In the genomic region with DNA sequence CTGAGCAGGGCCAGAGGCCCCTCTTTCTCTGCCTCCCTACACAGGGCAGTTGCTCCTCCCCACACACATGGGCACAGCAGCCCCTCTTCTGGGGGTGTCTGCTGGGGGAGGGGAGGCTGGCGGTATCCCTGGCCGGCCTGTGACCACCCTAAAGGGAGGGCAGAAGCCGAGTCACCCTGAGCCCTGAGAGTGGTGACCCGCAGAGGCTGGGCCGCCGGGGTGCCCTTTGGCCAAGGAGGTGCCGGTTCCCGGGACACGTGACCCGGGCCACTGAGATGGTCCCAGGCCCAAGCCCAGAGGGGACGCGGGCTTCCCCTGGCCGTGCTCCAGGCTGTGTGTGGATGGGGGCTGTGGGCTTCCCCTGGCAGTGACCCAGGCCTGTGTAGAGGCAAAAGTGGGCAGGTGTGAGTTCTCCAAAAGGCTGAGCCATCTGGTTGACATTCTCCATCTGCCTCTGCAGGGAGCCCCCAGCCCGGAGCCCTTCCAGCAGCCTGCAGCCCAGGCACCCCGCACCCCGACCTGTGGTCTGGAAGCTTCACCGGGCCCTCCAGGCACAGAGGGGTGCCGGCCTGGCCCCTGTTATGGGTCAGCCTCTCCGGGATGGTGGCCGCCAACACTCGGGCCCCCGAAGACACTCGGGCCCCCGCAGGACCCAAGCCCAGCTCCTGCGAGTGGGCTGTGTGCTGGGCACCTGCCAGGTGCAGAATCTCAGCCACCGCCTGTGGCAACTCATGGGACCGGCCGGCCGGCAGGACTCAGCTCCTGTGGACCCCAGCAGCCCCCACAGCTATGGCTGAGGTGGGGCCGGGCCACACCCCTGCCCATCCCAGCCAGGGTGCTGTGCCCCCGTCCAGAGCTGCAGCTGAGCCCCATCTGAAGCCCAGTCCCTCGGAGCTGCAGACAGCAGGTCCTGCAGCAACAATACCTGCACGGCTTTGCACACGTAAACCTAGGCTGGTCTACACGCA, we compare ENCODE assay signal across 10 cellular contexts. TPM values are rescaled to one million over a fixed set of nuclear protein-coding genes. Genes with fewer than 3 reads are reported as not detected.
A peak's percentile ranks its signal among the peaks of the same experiment; 100 is the strongest.
DNase-seq lines count a peak whose midpoint lies in the region; ATAC-seq and TF ChIP-seq lines count a peak whose summit lies in the region.
"Had no signal": no experiment of that assay in that cellular context is flagged by ENCODE, and none has a peak within 500 bp of the region (broad histone marks: within the 10 kb centered on the region; RNA-seq: fewer than 3 reads in every experiment).

No MANE protein-coding gene starts in this region.

- H3K4me1 Mint-ChIP-seq in CD8-positive, alpha-beta T cell (ENCODE audit: low read depth): peaks cover 4% of the 10 kb centered on the region
- peaks cover under 1% of the 10 kb centered on the region for H3K4me1 Mint-ChIP-seq in neural crest cell

- peak; percentile 7 for ATAC-seq in CD8-positive, alpha-beta T cell
- no peak for ATAC-seq in HG02623 (IDR thresholded peaks at IDR 0.05; ENCODE audit: unreplicated experiment)

- no peaks in the 10 kb centered on the region for H3K36me3 Mint-ChIP-seq in CD8-positive, alpha-beta T cell
- no peaks in the 10 kb centered on the region for H3K36me3 Mint-ChIP-seq in neural crest cell (ENCODE audit: low read depth)

- intact Hi-C loops in CD8-positive, alpha-beta T cell (cut with DNase I, micrococcal nuclease): loop anchor here in 1 of 2 experiments (5.0 kb wide), 1 partner anchor 35 kb away; no protein-coding TSS in a partner anchor
- intact Hi-C loops in testis (cut with DNase I; ENCODE audit: low total_unique reads): no loop called here

- 82 to 83% methylated on average over 35 of the region's 35 CpGs for WGBS in ectodermal cell, 2 experiments
- 58 to 70% methylated on average over 11 to 25 of the region's 35 CpGs for WGBS in testis, 2 donors
- WGBS in tibial nerve, 2 donors: 74 to 76% methylated on average over 18 to 22 of the region's 35 CpGs

- no peaks in the 10 kb centered on the region for H3K9me3 ChIP-seq in CD8-positive, alpha-beta T cell (ENCODE audit: low read length)
- H3K9me3 ChIP-seq in ectodermal cell (ENCODE audit: control insufficient read depth, low read length) (no peaks in the 10 kb centered on the region), testis (no peaks in the 10 kb centered on the region), tibial nerve (no peaks in the 10 kb centered on the region)

- no peak overlapping the region for H3K27ac ChIP-seq in CD8-positive, alpha-beta T cell (ENCODE audit: low read depth, low read length)
- H3K27ac ChIP-seq in ectodermal cell (ENCODE audit: insufficient read depth, low read depth, low read length, poor library complexity, severe bottlenecking) (no peak overlapping the region), caudate nucleus (ENCODE audit: low read depth, low read length) (no peak overlapping the region), testis (no peak overlapping the region), tibial nerve (peak overlapping the region in 1 of 4 donors; percentile 45)

- H3K4me3 Mint-ChIP-seq in CD8-positive, alpha-beta T cell: peak overlapping the region; percentile 67
- peak overlapping the region; percentile 57 for H3K4me3 Mint-ChIP-seq in neural crest cell

- H3K27ac Mint-ChIP-seq in CD8-positive, alpha-beta T cell: no peak overlapping the region
- H3K27ac Mint-ChIP-seq in neural crest cell (ENCODE audit: unreplicated experiment): no peak overlapping the region

- CTCF ChIA-PET in CD8-positive, alpha-beta T cell (lab: Charles Lee): interaction anchor here (0.7 to 1.2 kb wide), 2 partner anchors 15 to 43 kb away, joined by 3 to 9 read pairs; partner anchors contain the start of gene SCO2

- DNase-seq in CD8-positive, alpha-beta T cell: peak in 1 of 7 experiments; percentile 6
- DNase-seq in NCI-H2171 (lab: John Stamatoyannopoulos, UW): peak; percentile 35
- no peak for DNase-seq in neural crest cell (ENCODE audit: low read depth, low spot score)
- DNase-seq in caudate nucleus (lab: John Stamatoyannopoulos, UW): no peak
- DNase-seq in testis: no peak
- no peak for DNase-seq in tibial nerve (ENCODE audit: low spot score in 2 of 2)
- DNase-seq: NCI-H1092 had no signal

- peaks cover 4% of the 10 kb centered on the region for H3K27me3 Mint-ChIP-seq in CD8-positive, alpha-beta T cell (ENCODE audit: low read depth)
- peaks cover 40% of the 10 kb centered on the region for H3K27me3 Mint-ChIP-seq in neural crest cell (ENCODE audit: low read depth)

- H3K36me3 ChIP-seq in CD8-positive, alpha-beta T cell (ENCODE audit: insufficient read depth, low read length): no peaks in the 10 kb centered on the region
- H3K36me3 ChIP-seq in ectodermal cell (ENCODE audit: control insufficient read depth, insufficient read depth, low read length) (no peaks in the 10 kb centered on the region), testis (ENCODE audit: low read depth, missing control alignments) (no peaks in the 10 kb centered on the region), tibial nerve (no peaks in the 10 kb centered on the region)

- H3K4me1 ChIP-seq in CD8-positive, alpha-beta T cell (ENCODE audit: insufficient read depth, low read length): peaks cover 7% of the 10 kb centered on the region
- H3K4me1 ChIP-seq in ectodermal cell (ENCODE audit: control insufficient read depth, insufficient read depth, low read length) (no peaks in the 10 kb centered on the region), testis (no peaks in the 10 kb centered on the region), tibial nerve (peaks cover 0 to 14% (median 7%) of the 10 kb centered on the region in 4 donors)

- no peak for TF ChIP-seq CTCF in CD8-positive, alpha-beta T cell (IDR thresholded peaks at IDR 0.05)
- TF ChIP-seq CTCF in neural crest cell (conservative IDR thresholded peaks at IDR 0.05) (no peak), testis (IDR thresholded peaks at IDR 0.05) (no peak), tibial nerve (IDR thresholded peaks at IDR 0.05) (no peak)

- no peaks in the 10 kb centered on the region for H3K27me3 ChIP-seq in CD8-positive, alpha-beta T cell (ENCODE audit: insufficient read depth, low read length)
- H3K27me3 ChIP-seq in ectodermal cell (ENCODE audit: control insufficient read depth, insufficient read depth, low read length, poor library complexity, severe bottlenecking) (peaks cover 36% of the 10 kb centered on the region), testis (no peaks in the 10 kb centered on the region), tibial nerve (peaks cover 4 to 58% of the 10 kb centered on the region in 2 donors)

- H3K4me3 ChIP-seq in CD8-positive, alpha-beta T cell (ENCODE audit: low read depth, low read length): peak overlapping the region; percentile 45
- H3K4me3 ChIP-seq in ectodermal cell (ENCODE audit: insufficient read depth, low read depth, low read length): peak overlapping the region; percentile 31
- H3K4me3 ChIP-seq in testis: peak overlapping the region in 1 of 2 donors; percentile 50
- H3K4me3 ChIP-seq in tibial nerve: peak overlapping the region in 1 of 4 donors; percentile 43

- POLR2A ChIA-PET in CD8-positive, alpha-beta T cell (lab: Charles Lee): interaction anchor here (1.4 kb wide), 1 partner anchor 12 kb away, joined by 5 read pairs; no protein-coding TSS in a partner anchor

- TF ChIP-seq EP300 in tibial nerve (IDR thresholded peaks at IDR 0.05): no peak

- H3K9me3 Mint-ChIP-seq in CD8-positive, alpha-beta T cell: no peaks in the 10 kb centered on the region
- no peaks in the 10 kb centered on the region for H3K9me3 Mint-ChIP-seq in neural crest cell

- TF ChIP-seq POLR2A in testis (IDR thresholded peaks at IDR 0.05) (no peak), tibial nerve (IDR thresholded peaks at IDR 0.05) (no peak)

RNA-seq across cellular contexts. Expression of gene ADM2, which starts 1.0 kb away (rescaled TPM):
- total RNA-seq in CD8-positive, alpha-beta T cell: 1 to 10 TPM; 1.1 to 1.5 TPM
- polyA plus RNA-seq in ectodermal cell (2013, experiment 1 of 4): 3.6 TPM
- 3.2 TPM for polyA plus RNA-seq in ectodermal cell (2013, experiment 2 of 4)
- 3.4 TPM for polyA plus RNA-seq in ectodermal cell (2013, experiment 3 of 4)
- 2.9 TPM for polyA plus RNA-seq in ectodermal cell (2013, experiment 4 of 4)
- total RNA-seq in neural crest cell (1.7 TPM in 2 replicates), testis (1 to 10 TPM; 1.0 to 1.9 TPM), tibial nerve (not detected)
- polyA plus RNA-seq in testis (ENCODE audit: insufficient read depth, low read depth, low replicate concordance): 0.99 TPM

RNA-seq across cellular contexts. Expression of gene MIOX, which starts 4.3 kb away (rescaled TPM):
- total RNA-seq in CD8-positive, alpha-beta T cell: not detected
- not detected for polyA plus RNA-seq in ectodermal cell (2013, experiment 1 of 4)
- polyA plus RNA-seq in ectodermal cell (2013, experiment 2 of 4): 0.44 TPM
- polyA plus RNA-seq in ectodermal cell (2013, experiment 3 of 4): not detected
- polyA plus RNA-seq in ectodermal cell (2013, experiment 4 of 4): not detected
- total RNA-seq in neural crest cell: 0.30 and 0.35 TPM in 2 replicates
- under 1 TPM; 0.24 to 0.25 TPM for total RNA-seq in testis
- not detected for polyA plus RNA-seq in testis (ENCODE audit: insufficient read depth, low read depth, low replicate concordance)
- not detected for total RNA-seq in tibial nerve
- total RNA-seq: pulmonary artery endothelial cell had no signal

RNA-seq across cellular contexts. Expression of gene SBF1, which starts 7.6 kb away (rescaled TPM):
- 100 to 1,000 TPM; 209 to 215 TPM for total RNA-seq in CD8-positive, alpha-beta T cell
- polyA plus RNA-seq in ectodermal cell (2013, experiment 1 of 4): 53.9 TPM
- 57.7 TPM for polyA plus RNA-seq in ectodermal cell (2013, experiment 2 of 4)
- 58.2 TPM for polyA plus RNA-seq in ectodermal cell (2013, experiment 3 of 4)
- 63.5 TPM for polyA plus RNA-seq in ectodermal cell (2013, experiment 4 of 4)
- total RNA-seq in neural crest cell (116 and 130 TPM in 2 replicates), testis (100 to 1,000 TPM; 201 to 208 TPM), tibial nerve (10 to 100 TPM; 48.5 to 77.7 (median 68.3) TPM)
- polyA plus RNA-seq in testis (ENCODE audit: insufficient read depth, low read depth, low replicate concordance): 239 TPM

RNA-seq across cellular contexts. Expression of gene LMF2, which starts 25.1 kb away (rescaled TPM):
- total RNA-seq in CD8-positive, alpha-beta T cell: 10 to 100 TPM; 87.8 to 92.0 TPM
- polyA plus RNA-seq in ectodermal cell (2013, experiment 1 of 4): 48.2 TPM
- 45.3 TPM for polyA plus RNA-seq in ectodermal cell (2013, experiment 2 of 4)
- polyA plus RNA-seq in ectodermal cell (2013, experiment 3 of 4): 39.0 TPM
- 40.1 TPM for polyA plus RNA-seq in ectodermal cell (2013, experiment 4 of 4)
- 76.6 and 82.9 TPM in 2 replicates for total RNA-seq in neural crest cell
- 100 to 1,000 TPM in 1 of 2 donors, 10 to 100 TPM in 1; 95.4 to 109 TPM for total RNA-seq in testis
- 59.7 TPM for polyA plus RNA-seq in testis (ENCODE audit: insufficient read depth, low read depth, low replicate concordance)
- total RNA-seq in tibial nerve: 10 to 100 TPM; 53.7 to 85.2 (median 58.1) TPM

RNA-seq across cellular contexts. Expression of gene NCAPH2, which starts 25.6 kb away (rescaled TPM):
- 100 to 1,000 TPM; 206 to 209 TPM for total RNA-seq in CD8-positive, alpha-beta T cell
- 70.4 TPM for polyA plus RNA-seq in ectodermal cell (2013, experiment 1 of 4)
- polyA plus RNA-seq in ectodermal cell (2013, experiment 2 of 4): 65.5 TPM
- 46.2 TPM for polyA plus RNA-seq in ectodermal cell (2013, experiment 3 of 4)
- polyA plus RNA-seq in ectodermal cell (2013, experiment 4 of 4): 43.7 TPM
- 114 and 116 TPM in 2 replicates for total RNA-seq in neural crest cell
- 10 to 100 TPM; 88.5 to 89.2 TPM for total RNA-seq in testis
- polyA plus RNA-seq in testis (ENCODE audit: insufficient read depth, low read depth, low replicate concordance): 67.4 TPM
- 10 to 100 TPM; 43.9 to 57.3 (median 45.0) TPM for total RNA-seq in tibial nerve
